ENCODE assay signal across 1 cellular context in genomic region chr1:106063510-106063909, GRCh38.
TF ChIP-seq lines count a peak whose summit lies in the region.

No MANE protein-coding gene starts in this region.

TF ChIP-seq in HepG2, 621 proteins besides CTCF, POLR2A, EP300 and RAD21 (continued from another document):
- TF ChIP-seq CSRNP2 (CRISPR knock-in tag; conservative IDR thresholded peaks at IDR 0.05; ENCODE audit: low read depth) = no peak
- TF ChIP-seq ATF1 (CRISPR knock-in tag; IDR thresholded peaks at IDR 0.05) = no peak
- no peak for TF ChIP-seq POLR2AphosphoS2 (IDR thresholded peaks at IDR 0.05; ENCODE audit: low read depth, low read length)
- TF ChIP-seq, protein P1, sequence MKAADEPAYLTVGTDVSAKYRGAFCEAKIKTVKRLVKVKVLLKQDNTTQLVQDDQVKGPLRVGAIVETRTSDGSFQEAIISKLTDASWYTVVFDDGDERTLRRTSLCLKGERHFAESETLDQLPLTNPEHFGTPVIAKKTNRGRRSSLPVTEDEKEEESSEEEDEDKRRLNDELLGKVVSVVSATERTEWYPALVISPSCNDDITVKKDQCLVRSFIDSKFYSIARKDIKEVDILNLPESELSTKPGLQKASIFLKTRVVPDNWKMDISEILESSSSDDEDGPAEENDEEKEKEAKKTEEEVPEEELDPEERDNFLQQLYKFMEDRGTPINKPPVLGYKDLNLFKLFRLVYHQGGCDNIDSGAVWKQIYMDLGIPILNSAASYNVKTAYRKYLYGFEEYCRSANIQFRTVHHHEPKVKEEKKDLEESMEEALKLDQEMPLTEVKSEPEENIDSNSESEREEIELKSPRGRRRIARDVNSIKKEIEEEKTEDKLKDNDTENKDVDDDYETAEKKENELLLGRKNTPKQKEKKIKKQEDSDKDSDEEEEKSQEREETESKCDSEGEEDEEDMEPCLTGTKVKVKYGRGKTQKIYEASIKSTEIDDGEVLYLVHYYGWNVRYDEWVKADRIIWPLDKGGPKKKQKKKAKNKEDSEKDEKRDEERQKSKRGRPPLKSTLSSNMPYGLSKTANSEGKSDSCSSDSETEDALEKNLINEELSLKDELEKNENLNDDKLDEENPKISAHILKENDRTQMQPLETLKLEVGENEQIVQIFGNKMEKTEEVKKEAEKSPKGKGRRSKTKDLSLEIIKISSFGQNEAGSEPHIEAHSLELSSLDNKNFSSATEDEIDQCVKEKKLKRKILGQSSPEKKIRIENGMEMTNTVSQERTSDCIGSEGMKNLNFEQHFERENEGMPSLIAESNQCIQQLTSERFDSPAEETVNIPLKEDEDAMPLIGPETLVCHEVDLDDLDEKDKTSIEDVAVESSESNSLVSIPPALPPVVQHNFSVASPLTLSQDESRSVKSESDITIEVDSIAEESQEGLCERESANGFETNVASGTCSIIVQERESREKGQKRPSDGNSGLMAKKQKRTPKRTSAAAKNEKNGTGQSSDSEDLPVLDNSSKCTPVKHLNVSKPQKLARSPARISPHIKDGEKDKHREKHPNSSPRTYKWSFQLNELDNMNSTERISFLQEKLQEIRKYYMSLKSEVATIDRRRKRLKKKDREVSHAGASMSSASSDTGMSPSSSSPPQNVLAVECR (CRISPR knock-in tag; IDR thresholded peaks at IDR 0.05; ENCODE audit: borderline replicate concordance) = no peak
- TF ChIP-seq, protein P2, sequence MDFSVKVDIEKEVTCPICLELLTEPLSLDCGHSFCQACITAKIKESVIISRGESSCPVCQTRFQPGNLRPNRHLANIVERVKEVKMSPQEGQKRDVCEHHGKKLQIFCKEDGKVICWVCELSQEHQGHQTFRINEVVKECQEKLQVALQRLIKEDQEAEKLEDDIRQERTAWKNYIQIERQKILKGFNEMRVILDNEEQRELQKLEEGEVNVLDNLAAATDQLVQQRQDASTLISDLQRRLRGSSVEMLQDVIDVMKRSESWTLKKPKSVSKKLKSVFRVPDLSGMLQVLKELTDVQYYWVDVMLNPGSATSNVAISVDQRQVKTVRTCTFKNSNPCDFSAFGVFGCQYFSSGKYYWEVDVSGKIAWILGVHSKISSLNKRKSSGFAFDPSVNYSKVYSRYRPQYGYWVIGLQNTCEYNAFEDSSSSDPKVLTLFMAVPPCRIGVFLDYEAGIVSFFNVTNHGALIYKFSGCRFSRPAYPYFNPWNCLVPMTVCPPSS (IDR thresholded peaks at IDR 0.05) = no peak
- no peak for TF ChIP-seq FOXA3 (CRISPR knock-in tag; IDR thresholded peaks at IDR 0.05)
- no peak for TF ChIP-seq MIXL1 (CRISPR knock-in tag; IDR thresholded peaks at IDR 0.05)
- TF ChIP-seq ZKSCAN5 (CRISPR knock-in tag; IDR thresholded peaks at IDR 0.05) = no peak
- TF ChIP-seq PITX1 (CRISPR knock-in tag; IDR thresholded peaks at IDR 0.05) = no peak
